23 cellular contexts compared by ENCODE assay signal in the genomic region with DNA sequence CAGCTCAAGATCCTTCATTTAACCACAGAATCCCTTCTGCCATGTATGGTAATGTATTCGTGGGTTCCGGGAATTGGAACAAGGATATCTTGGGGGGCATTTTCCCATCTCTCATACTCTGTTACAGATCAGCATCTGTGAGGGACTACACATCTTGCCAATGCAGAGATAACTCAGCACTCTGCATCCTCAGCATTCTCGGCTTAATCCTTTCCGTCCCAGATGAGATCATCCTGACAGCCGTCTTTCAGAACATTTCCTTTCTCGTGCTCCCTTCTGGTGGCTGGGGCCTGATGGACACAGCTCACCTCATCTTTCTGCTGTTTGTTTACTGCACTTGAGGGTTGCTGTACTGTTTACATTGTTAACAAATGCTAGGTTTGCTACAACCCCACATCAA. TPM values are rescaled to one million over a fixed set of nuclear protein-coding genes. Genes with fewer than 3 reads are reported as not detected.
"Had no signal": no experiment of that assay in that cellular context is flagged by ENCODE, and none has a peak within 500 bp of the region (broad histone marks: within the 10 kb centered on the region; RNA-seq: fewer than 3 reads in every experiment).

No MANE protein-coding gene starts in this region.

- H3K4me1 Mint-ChIP-seq: stimulated activated memory B cell treated with anti-CD40 and anti-IgM and Interleukin-4, amounts not matched to agents 10 μg/mL and 1 μg/mL and 100 μg/mL, for 72 hours had no signal

- H3K27ac ChIP-seq: left ventricle myocardium inferior, parathyroid adenoma, testis had no signal

- H3K27ac Mint-ChIP-seq: activated CD4-positive, alpha-beta T cell treated with anti-CD3 and anti-CD28 coated beads, Interleukin-2, amount 10 ng/mL, durations not matched to agents 7 days and 5 days; natural killer cell treated with Interleukin-12 subunit alpha and Interleukin-12 subunit beta and Interleukin-15 and Interleukin-18, amount 100 ng/mL, for 72 hours; stimulated activated memory B cell treated with anti-CD40 and anti-IgM and Interleukin-4, amounts not matched to agents 10 μg/mL and 1 μg/mL and 100 μg/mL, for 72 hours; T-helper 1 cell treated with Interleukin-12 subunit alpha and Interleukin-12 subunit beta and Interleukin-4 antibody, amounts not matched to agents 30 μg/mL and 1 μg/mL, for 36 hours; type B pancreatic cell had no signal

- H3K36me3 ChIP-seq: left ventricle myocardium inferior had no signal

- H3K27me3 ChIP-seq: testis had no signal

- H3K9ac ChIP-seq: parathyroid adenoma had no signal

- H3K9me3 ChIP-seq: testis had no signal

- ATAC-seq: activated T-cell treated with anti-CD3 and anti-CD28 coated beads, Interleukin-2, amount 50 U/mL, for 4 hours; natural killer cell treated with Interleukin-12 subunit alpha and Interleukin-12 subunit beta and Interleukin-15 and Interleukin-18, amount 100 ng/mL, for 72 hours; sciatic nerve; stimulated activated memory B cell treated with anti-CD40 and anti-IgM and Interleukin-4, amounts not matched to agents 10 μg/mL and 1 μg/mL and 100 μg/mL, for 72 hours had no signal

- FAIRE-seq: bronchial epithelial cell, endothelial cell of umbilical vein had no signal

- H2AFZ ChIP-seq: parathyroid adenoma had no signal

- H3K79me2 ChIP-seq: parathyroid adenoma had no signal

- H3K9me3 Mint-ChIP-seq: activated CD4-positive, alpha-beta T cell treated with anti-CD3 and anti-CD28 coated beads, Interleukin-2, amount 10 ng/mL, durations not matched to agents 7 days and 5 days; natural killer cell treated with Interleukin-12 subunit alpha and Interleukin-12 subunit beta and Interleukin-15 and Interleukin-18, amount 100 ng/mL, for 72 hours had no signal

- H3K4me3 Mint-ChIP-seq: activated CD4-positive, alpha-beta T cell treated with anti-CD3 and anti-CD28 coated beads, Interleukin-2, amount 10 ng/mL, durations not matched to agents 7 days and 5 days; activated T-cell treated with anti-CD3 and anti-CD28 coated beads, Interleukin-2, amount 50 U/mL, for 4 hours; natural killer cell treated with Interleukin-12 subunit alpha and Interleukin-12 subunit beta and Interleukin-15 and Interleukin-18, amount 100 ng/mL, for 72 hours; stimulated activated memory B cell treated with anti-CD40 and anti-IgM and Interleukin-4, amounts not matched to agents 10 μg/mL and 1 μg/mL and 100 μg/mL, for 72 hours; T-helper 1 cell treated with Interleukin-12 subunit alpha and Interleukin-12 subunit beta and Interleukin-4 antibody, amounts not matched to agents 30 μg/mL and 1 μg/mL, for 36 hours; type B pancreatic cell had no signal

- H3K4me3 ChIP-seq: left ventricle myocardium inferior, testis had no signal

- H3K36me3 Mint-ChIP-seq: natural killer cell treated with Interleukin-12 subunit alpha and Interleukin-12 subunit beta and Interleukin-15 and Interleukin-18, amount 100 ng/mL, for 72 hours; stimulated activated memory B cell treated with anti-CD40 and anti-IgM and Interleukin-4, amounts not matched to agents 10 μg/mL and 1 μg/mL and 100 μg/mL, for 72 hours; type B pancreatic cell had no signal

- DNase-seq: activated CD4-positive, alpha-beta T cell treated with anti-CD3 and anti-CD28 coated beads, Interleukin-2, amount 10 ng/mL, durations not matched to agents 7 days and 5 days; activated CD8-positive, alpha-beta memory T cell treated with anti-CD3 and anti-CD28 coated beads, Interleukin-2, amount 50 U/mL, for 4 hours; activated effector memory CD4-positive, alpha-beta T cell treated with Interleukin-2 at 50 U/mL for 16 hours; activated naive CD4-positive, alpha-beta T cell treated with anti-CD3 and anti-CD28 coated beads, Interleukin-2, amount 50 U/mL, for 16 hours; activated T-cell treated with anti-CD3 and anti-CD28 coated beads, Interleukin-2, amount 50 U/mL, for 4 hours; cerebellar nuclear complex; cortex of kidney; effector CD4-positive, alpha-beta T cell; foreskin fibroblast; glutamatergic neuron; hypothalamus; left ventricle myocardium inferior; stimulated activated CD4-positive, alpha-beta T cell treated with anti-CD3 and anti-CD28 coated beads, Interleukin-4, amount 100 ng/mL, for 24 hours; testis had no signal

RNA-seq across cellular contexts. Expression of gene FKBP6, which starts 25.3 kb away (rescaled TPM):
- total RNA-seq: activated CD4-positive, alpha-beta T cell treated with anti-CD3 and anti-CD28 coated beads, Interleukin-2, amount 10 ng/mL, durations not matched to agents 7 days and 5 days; activated T-cell treated with anti-CD3 and anti-CD28 coated beads, Interleukin-2, amount 50 U/mL, for 4 hours; bronchial epithelial cell; endothelial cell of umbilical vein; kidney epithelial cell; left ventricle myocardium inferior; natural killer cell treated with Interleukin-12 subunit alpha and Interleukin-12 subunit beta and Interleukin-15 and Interleukin-18, amount 100 ng/mL, for 72 hours; sciatic nerve had no signal

RNA-seq across cellular contexts. Expression of gene TRIM50, which starts 25.4 kb away (rescaled TPM):
- total RNA-seq: activated CD4-positive, alpha-beta T cell treated with anti-CD3 and anti-CD28 coated beads, Interleukin-2, amount 10 ng/mL, durations not matched to agents 7 days and 5 days; activated T-cell treated with anti-CD3 and anti-CD28 coated beads, Interleukin-2, amount 50 U/mL, for 4 hours; bronchial epithelial cell; endothelial cell of umbilical vein; kidney epithelial cell; natural killer cell treated with Interleukin-12 subunit alpha and Interleukin-12 subunit beta and Interleukin-15 and Interleukin-18, amount 100 ng/mL, for 72 hours had no signal
- polyA plus RNA-seq: endothelial cell of umbilical vein had no signal
